In the genomic region with DNA sequence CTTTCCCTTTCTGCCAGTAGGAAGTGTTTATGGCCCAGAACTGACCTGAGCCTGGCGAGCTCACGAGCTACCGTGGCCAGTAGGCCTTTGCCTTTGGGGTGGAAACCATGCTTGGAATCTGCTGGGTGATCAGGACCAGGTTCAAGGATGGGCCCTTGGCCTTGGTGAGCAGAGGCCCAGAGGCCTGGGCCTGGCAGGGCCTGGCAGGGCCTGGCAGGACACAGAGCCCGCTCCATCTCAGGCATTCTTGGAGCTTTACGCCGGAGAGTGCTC, we compare ENCODE assay signal across 24 cellular contexts.
"Had no signal": no experiment of that assay in that cellular context is flagged by ENCODE, and none has a peak within 500 bp of the region (broad histone marks: within the 10 kb centered on the region; RNA-seq: fewer than 3 reads in every experiment).

No MANE protein-coding gene starts in this region.

- H3K36me3 Mint-ChIP-seq: mesothelial cell of epicardium; naive thymus-derived CD8-positive, alpha-beta T cell; stimulated activated naive B cell treated with anti-CD40 and anti-IgM and Interleukin-4, amounts not matched to agents 10 μg/mL and 1 μg/mL and 100 μg/mL, for 72 hours; type B pancreatic cell had no signal

- H3K4me1 ChIP-seq: heart left ventricle, parathyroid adenoma, right lobe of liver had no signal

- H3K4me3 ChIP-seq: dorsolateral prefrontal cortex, heart left ventricle, right lobe of liver, thoracic aorta, vagina had no signal

- H3K9me3 ChIP-seq: neutrophil, right lobe of liver, thoracic aorta, vagina had no signal

- H3K9me3 Mint-ChIP-seq: activated naive CD4-positive, alpha-beta T cell treated with anti-CD3 and anti-CD28 coated beads for 36 hours; central memory CD8-positive, alpha-beta T cell; mesothelial cell of epicardium; type B pancreatic cell had no signal

- H3K4me3 Mint-ChIP-seq: activated naive CD4-positive, alpha-beta T cell treated with anti-CD3 and anti-CD28 coated beads for 36 hours; activated T-cell treated with anti-CD3 and anti-CD28 coated beads, Interleukin-2, amount 50 U/mL, for 72 hours; central memory CD8-positive, alpha-beta T cell; mesothelial cell of epicardium; naive thymus-derived CD8-positive, alpha-beta T cell; stimulated activated naive B cell treated with anti-CD40 and anti-IgM and Interleukin-4, amounts not matched to agents 10 μg/mL and 1 μg/mL and 100 μg/mL, for 72 hours; type B pancreatic cell had no signal

- FAIRE-seq: astrocyte, colon, keratinocyte, small intestine had no signal

- H3K9ac ChIP-seq: parathyroid adenoma had no signal

- DNase-seq: activated CD4-positive, alpha-beta T cell treated with anti-CD3 and anti-CD28 coated beads for 4 hours; activated CD4-positive, alpha-beta T cell treated with anti-CD3 and anti-CD28 coated beads, Interleukin-2, amount 50 U/mL, for 48 hours; activated CD4-positive, CD25-positive, alpha-beta regulatory T cell; activated effector memory CD4-positive, alpha-beta T cell treated with Interleukin-2 at 50 U/mL for 16 hours; activated naive CD4-positive, alpha-beta T cell treated with anti-CD3 and anti-CD28 coated beads for 36 hours; activated T-cell treated with anti-CD3 and anti-CD28 coated beads, Interleukin-2, amount 50 U/mL, for 72 hours; small intestine; stimulated activated CD4-positive, alpha-beta T cell treated with anti-CD3 and anti-CD28 coated beads, Interleukin-15, amount 100 ng/mL, for 24 hours; stimulated activated naive B cell treated with anti-CD40 and anti-IgM and Interleukin-4, amounts not matched to agents 10 μg/mL and 1 μg/mL and 100 μg/mL, for 72 hours had no signal

- H3K27me3 ChIP-seq: dorsolateral prefrontal cortex, right lobe of liver, vagina had no signal

- ATAC-seq: activated T-cell treated with anti-CD3 and anti-CD28 coated beads, Interleukin-2, amount 50 U/mL, for 72 hours; heart left ventricle; naive thymus-derived CD8-positive, alpha-beta T cell; stimulated activated naive B cell treated with anti-CD40 and anti-IgM and Interleukin-4, amounts not matched to agents 10 μg/mL and 1 μg/mL and 100 μg/mL, for 72 hours had no signal

- H3K27ac Mint-ChIP-seq: activated naive CD4-positive, alpha-beta T cell treated with anti-CD3 and anti-CD28 coated beads for 36 hours; activated T-cell treated with anti-CD3 and anti-CD28 coated beads, Interleukin-2, amount 50 U/mL, for 72 hours; mesothelial cell of epicardium; naive thymus-derived CD8-positive, alpha-beta T cell; stimulated activated naive B cell treated with anti-CD40 and anti-IgM and Interleukin-4, amounts not matched to agents 10 μg/mL and 1 μg/mL and 100 μg/mL, for 72 hours; type B pancreatic cell had no signal

- H3K36me3 ChIP-seq: heart left ventricle, neutrophil, right lobe of liver, thoracic aorta, vagina had no signal

- H3K4me1 Mint-ChIP-seq: central memory CD8-positive, alpha-beta T cell; naive thymus-derived CD8-positive, alpha-beta T cell; stimulated activated naive B cell treated with anti-CD40 and anti-IgM and Interleukin-4, amounts not matched to agents 10 μg/mL and 1 μg/mL and 100 μg/mL, for 72 hours had no signal

- H3K27ac ChIP-seq: dorsolateral prefrontal cortex, epithelial cell of prostate, heart left ventricle, neutrophil, parathyroid adenoma, right lobe of liver, thoracic aorta, vagina had no signal
